Comparison of ENCODE assay signal across 18 cellular contexts in genomic region chr10:30737931-30738391, GRCh38.
A peak's percentile ranks its signal among the peaks of the same experiment; 100 is the strongest.
DNase-seq lines count a peak whose midpoint lies in the region; ATAC-seq, FAIRE-seq and TF ChIP-seq lines count a peak whose summit lies in the region.
"Had no signal": no experiment of that assay in that cellular context is flagged by ENCODE, and none has a peak within 500 bp of the region (broad histone marks: within the 10 kb centered on the region; RNA-seq: fewer than 3 reads in every experiment).

No MANE protein-coding gene starts in this region.

- CTCF ChIA-PET in activated CD8-positive, alpha-beta memory T cell treated with anti-CD3 and anti-CD28 coated beads, Interleukin-2, amount 10 ng/mL, durations not matched to agents 7 days and 5 days (lab: Charles Lee): interaction anchor here (1.8 to 9.2 kb wide), 2 partner anchors 12 to 35 kb away, joined by 11 to 104 read pairs; no protein-coding TSS in a partner anchor
- CTCF ChIA-PET in GM12878 (lab: Yijun Ruan, JAX): interaction anchor here (0.9 to 1.7 kb wide), 2 partner anchors 45 kb away, joined by 3 to 7 read pairs; no protein-coding TSS in a partner anchor

- H3K9me3 Mint-ChIP-seq in activated CD8-positive, alpha-beta memory T cell treated with anti-CD3 and anti-CD28 coated beads, Interleukin-2, amount 10 ng/mL, durations not matched to agents 7 days and 5 days (ENCODE audit: low read depth): peaks cover 3% of the 10 kb centered on the region
- peaks cover 0 to 2% of the 10 kb centered on the region in 2 donors for H3K9me3 Mint-ChIP-seq in stimulated activated naive B cell treated with anti-CD40 and anti-IgM and Interleukin-4, amounts not matched to agents 10 μg/mL and 1 μg/mL and 100 μg/mL, for 72 hours
- peaks cover 0 to 4% of the 10 kb centered on the region in 2 donors for H3K9me3 Mint-ChIP-seq in activated naive CD4-positive, alpha-beta T cell treated with anti-CD3 and anti-CD28 coated beads, Interleukin-2, amount 50 U/mL, for 72 hours
- H3K9me3 Mint-ChIP-seq: CD8-positive, alpha-beta T cell had no signal

- SMC1A ChIA-PET in GM12878 (lab: Charles Lee; ENCODE audit: uncharacterized antibody, unreplicated experiment): interaction anchor here (1.6 to 4.7 kb wide), 4 partner anchors 12 to 753 kb away, joined by 3 to 37 read pairs (median 10); no protein-coding TSS in a partner anchor

- in situ Hi-C loops in GM12878 (cut with MboI): no loop called here

- BruUV-seq in GM12878 (replicated peaks; lab: Mats Ljungman, UMichigan): no TSS peak

- no peak for TF ChIP-seq RAD21 in GM12878 (IDR thresholded peaks at IDR 0.05; ENCODE audit: insufficient read depth, low read depth, low read length)

- peak overlapping the region; percentile 87 for H3K27ac Mint-ChIP-seq in activated CD8-positive, alpha-beta memory T cell treated with anti-CD3 and anti-CD28 coated beads, Interleukin-2, amount 10 ng/mL, durations not matched to agents 7 days and 5 days
- peak overlapping the region; percentile 20 for H3K27ac Mint-ChIP-seq in stimulated activated naive B cell treated with anti-CD40 and anti-IgM and Interleukin-4, amounts not matched to agents 10 μg/mL and 1 μg/mL and 100 μg/mL, for 72 hours
- peak overlapping the region in 1 of 2 donors; percentile 82 for H3K27ac Mint-ChIP-seq in activated naive CD4-positive, alpha-beta T cell treated with anti-CD3 and anti-CD28 coated beads, Interleukin-2, amount 50 U/mL, for 72 hours
- H3K27ac Mint-ChIP-seq: CD8-positive, alpha-beta T cell had no signal

- peak; percentile 76 to 84 for TF ChIP-seq EP300 in GM12878 (IDR thresholded peaks at IDR 0.05; ENCODE audit: borderline replicate concordance in 1 of 2, control insufficient read depth in 1 of 2, low read depth in 2 of 2, low read length in 2 of 2)

- no peaks in the 10 kb centered on the region for H4K20me1 ChIP-seq in GM12878 (ENCODE audit: control insufficient read depth, insufficient read depth)

- TF ChIP-seq POLR2A in GM12878 (IDR thresholded peaks at IDR 0.05; ENCODE audit: low read depth, low read length) (no peak), uterus (IDR thresholded peaks at IDR 0.05) (no peak)

- FAIRE-seq in GM12878 (lab: Jason Lieb, UNC): no peak

- no peaks in the 10 kb centered on the region for H3K27me3 ChIP-seq in GM12878 (replicated peaks in 1 of 2; ENCODE audit: control insufficient read depth in 2 of 2, insufficient read depth in 2 of 2, low read length in 1 of 2)
- no peaks in the 10 kb centered on the region for H3K27me3 ChIP-seq in uterus
- H3K27me3 ChIP-seq: suprapubic skin had no signal

- H3K4me1 Mint-ChIP-seq in activated CD8-positive, alpha-beta memory T cell treated with anti-CD3 and anti-CD28 coated beads, Interleukin-2, amount 10 ng/mL, durations not matched to agents 7 days and 5 days: peaks cover 55% of the 10 kb centered on the region
- H3K4me1 Mint-ChIP-seq in stimulated activated naive B cell treated with anti-CD40 and anti-IgM and Interleukin-4, amounts not matched to agents 10 μg/mL and 1 μg/mL and 100 μg/mL, for 72 hours: peaks cover 15 to 23% of the 10 kb centered on the region in 2 donors

- ATAC-seq in activated CD8-positive, alpha-beta memory T cell treated with anti-CD3 and anti-CD28 coated beads, Interleukin-2, amount 10 ng/mL, durations not matched to agents 7 days and 5 days: no peak
- ATAC-seq in HG02588 (IDR thresholded peaks at IDR 0.05; ENCODE audit: unreplicated experiment): peak; percentile 48
- peak; percentile 71 for ATAC-seq in GM12878
- ATAC-seq in stimulated activated naive B cell treated with anti-CD40 and anti-IgM and Interleukin-4, amounts not matched to agents 10 μg/mL and 1 μg/mL and 100 μg/mL, for 72 hours (replicated peaks): peak in 1 of 2 donors; percentile 15
- ATAC-seq in activated naive CD4-positive, alpha-beta T cell treated with anti-CD3 and anti-CD28 coated beads, Interleukin-2, amount 50 U/mL, for 72 hours: no peak
- ATAC-seq: CD8-positive, alpha-beta T cell; left colon had no signal

- H3K4me3 ChIP-seq in GM12878 (no peak overlapping the region), uterus (no peak overlapping the region)
- H3K4me3 ChIP-seq: spleen, suprapubic skin had no signal

- DNase-seq in activated CD8-positive, alpha-beta memory T cell treated with anti-CD3 and anti-CD28 coated beads, Interleukin-2, amount 10 ng/mL, durations not matched to agents 7 days and 5 days: no peak
- DNase-seq in activated CD8-positive, alpha-beta memory T cell treated with anti-CD3 and anti-CD28 coated beads, Interleukin-2, amount 50 U/mL, for 4 hours: no peak
- DNase-seq in GM12878 (ENCODE audit: low read depth, low spot score) (peak; percentile 85), uterus (no peak), NCI-H82 (lab: John Stamatoyannopoulos, UW) (no peak)
- DNase-seq in stimulated activated naive B cell treated with anti-CD40 and anti-IgM and Interleukin-4, amounts not matched to agents 10 μg/mL and 1 μg/mL and 100 μg/mL, for 72 hours: no peak
- DNase-seq in activated naive CD4-positive, alpha-beta T cell treated with anti-CD3 and anti-CD28 coated beads, Interleukin-2, amount 50 U/mL, for 72 hours (ENCODE audit: low spot score in 2 of 2): no peak
- DNase-seq: activated CD8-positive, alpha-beta memory T cell treated with anti-CD3 and anti-CD28 coated beads for 24 hours; activated gamma-delta T cell treated with Interleukin-2 at 50 U/mL for 16 hours; CD8-positive, alpha-beta T cell; effector CD4-positive, alpha-beta T cell; GOT3; left colon; NCI-H1694 treated with DMSO at 0.1 percent for 48 hours; spleen had no signal

- H3K4me2 ChIP-seq in GM12878 (ENCODE audit: control insufficient read depth, insufficient read depth): peak overlapping the region; percentile 31

- peak overlapping the region; percentile 66 for H2AFZ ChIP-seq in GM12878 (ENCODE audit: control insufficient read depth, low read depth, low read length)
- H2AFZ ChIP-seq: parathyroid adenoma had no signal

- intact Hi-C loops in GM12878 (cut with micrococcal nuclease; ENCODE audit: unreplicated experiment): loop anchor here (1.0 to 10.0 kb wide), 9 partner anchors 13 to 967 kb away; partner anchors contain the start of gene ZEB1
- intact Hi-C loops in uterus (cut with DNase I; ENCODE audit: low total_unique reads): no loop called here

- H3K9ac ChIP-seq in GM12878 (ENCODE audit: control insufficient read depth, insufficient read depth, low read length): peak overlapping the region; percentile 42
- H3K9ac ChIP-seq: parathyroid adenoma had no signal

- H3K4me3 Mint-ChIP-seq in activated CD8-positive, alpha-beta memory T cell treated with anti-CD3 and anti-CD28 coated beads, Interleukin-2, amount 10 ng/mL, durations not matched to agents 7 days and 5 days: no peak overlapping the region
- H3K4me3 Mint-ChIP-seq in stimulated activated naive B cell treated with anti-CD40 and anti-IgM and Interleukin-4, amounts not matched to agents 10 μg/mL and 1 μg/mL and 100 μg/mL, for 72 hours: no peak overlapping the region
- H3K4me3 Mint-ChIP-seq: CD8-positive, alpha-beta T cell had no signal

- TF ChIP-seq CTCF in GM12878 (IDR thresholded peaks at IDR 0.05 in 2 of 3, conservative IDR thresholded peaks at IDR 0.05 in 1 of 3; ENCODE audit: control insufficient read depth in 2 of 3, extremely low read depth in 1 of 3, insufficient read depth in 1 of 3, low read depth in 3 of 3, low read length in 3 of 3): no peak
- TF ChIP-seq CTCF in uterus (IDR thresholded peaks at IDR 0.05): no peak

- H3K79me2 ChIP-seq in GM12878 (ENCODE audit: control insufficient read depth, insufficient read depth, low read length): no peaks in the 10 kb centered on the region
- H3K79me2 ChIP-seq: parathyroid adenoma had no signal

- 1% methylated on average over 11 of the region's 11 CpGs for WGBS in GM12878 (ENCODE audit: insufficient coverage, insufficient replicate concordance, low lambda C conversion rate, missing lambda C conversion rate)

- H3K36me3 ChIP-seq in GM12878 (ENCODE audit: control insufficient read depth in 2 of 2, insufficient read depth in 2 of 2, low read length in 1 of 2): no peaks in the 10 kb centered on the region
- H3K36me3 ChIP-seq in uterus: no peaks in the 10 kb centered on the region
- H3K36me3 ChIP-seq: spleen, suprapubic skin had no signal

- no peaks in the 10 kb centered on the region for H3K27me3 Mint-ChIP-seq in activated CD8-positive, alpha-beta memory T cell treated with anti-CD3 and anti-CD28 coated beads, Interleukin-2, amount 10 ng/mL, durations not matched to agents 7 days and 5 days
- peaks cover 3 to 28% of the 10 kb centered on the region in 2 donors for H3K27me3 Mint-ChIP-seq in stimulated activated naive B cell treated with anti-CD40 and anti-IgM and Interleukin-4, amounts not matched to agents 10 μg/mL and 1 μg/mL and 100 μg/mL, for 72 hours

- peaks cover 22% of the 10 kb centered on the region for H3K36me3 Mint-ChIP-seq in activated CD8-positive, alpha-beta memory T cell treated with anti-CD3 and anti-CD28 coated beads, Interleukin-2, amount 10 ng/mL, durations not matched to agents 7 days and 5 days
- H3K36me3 Mint-ChIP-seq in stimulated activated naive B cell treated with anti-CD40 and anti-IgM and Interleukin-4, amounts not matched to agents 10 μg/mL and 1 μg/mL and 100 μg/mL, for 72 hours: no peaks in the 10 kb centered on the region
- no peaks in the 10 kb centered on the region for H3K36me3 Mint-ChIP-seq in activated naive CD4-positive, alpha-beta T cell treated with anti-CD3 and anti-CD28 coated beads, Interleukin-2, amount 50 U/mL, for 72 hours
- H3K36me3 Mint-ChIP-seq: CD8-positive, alpha-beta T cell had no signal

- RAD21 ChIA-PET in GM12878 (lab: Charles Lee; ENCODE audit: unreplicated experiment): interaction anchor here (1.6 to 2.6 kb wide), 4 partner anchors 10 to 47 kb away, joined by 4 to 13 read pairs (median 9); no protein-coding TSS in a partner anchor

- H3K27ac ChIP-seq in GM12878 (ENCODE audit: control insufficient read depth, insufficient read depth) (peak overlapping the region; percentile 91), uterus (no peak overlapping the region)
- H3K27ac ChIP-seq: parathyroid adenoma, spleen, suprapubic skin had no signal

- peaks cover 37% of the 10 kb centered on the region for H3K4me1 ChIP-seq in GM12878 (ENCODE audit: control insufficient read depth, insufficient read depth, low read length)
- H3K4me1 ChIP-seq in uterus: no peaks in the 10 kb centered on the region
- H3K4me1 ChIP-seq: parathyroid adenoma, spleen, suprapubic skin had no signal

- POLR2A ChIA-PET in GM12878 (lab: Charles Lee): no interaction called here

- H3K9me3 ChIP-seq in GM12878 (replicated peaks; ENCODE audit: control insufficient read depth, insufficient read depth, low read length): no peaks in the 10 kb centered on the region; the same call in 2 of the 3 replicates
- H3K9me3 ChIP-seq in uterus: no peaks in the 10 kb centered on the region
- H3K9me3 ChIP-seq: suprapubic skin had no signal

TF ChIP-seq in GM12878, 131 proteins besides CTCF, POLR2A, EP300 and RAD21 (continues in another document):
- TF ChIP-seq RELA (IDR thresholded peaks at IDR 0.05; ENCODE audit: borderline replicate concordance, partially characterized antibody) (peak; percentile 77), SRF (IDR thresholded peaks at IDR 0.05; ENCODE audit: low read depth in 2 of 2, low read length in 2 of 2) (0 out of 4 replicates have a peak, but pooled peaks of 1 of the 2 experiments have one; percentile 8), CBFB (IDR thresholded peaks at IDR 0.05; ENCODE audit: low read depth) (peak; percentile 45; the same call in 1 of the 2 replicates), CHD2 (IDR thresholded peaks at IDR 0.05; ENCODE audit: borderline replicate concordance, low read depth, low read length) (peak; percentile 34; the same call in 1 of the 2 replicates)

Comparison
In these comparisons a context has a peak if more than half of its experiments do, and no peak if none do; other contexts are left out.
1. ATAC-seq: peak in HG02588 (single experiment) and GM12878 (single experiment); none in activated CD8-positive, alpha-beta memory T cell treated with anti-CD3 and anti-CD28 coated beads, Interleukin-2, amount 10 ng/mL, durations not matched to agents 7 days and 5 days (single experiment) and activated naive CD4-positive, alpha-beta T cell treated with anti-CD3 and anti-CD28 coated beads, Interleukin-2, amount 50 U/mL, for 72 hours (0 of 2).